Comparison of ENCODE assay signal across 11 cellular contexts in the genomic region with DNA sequence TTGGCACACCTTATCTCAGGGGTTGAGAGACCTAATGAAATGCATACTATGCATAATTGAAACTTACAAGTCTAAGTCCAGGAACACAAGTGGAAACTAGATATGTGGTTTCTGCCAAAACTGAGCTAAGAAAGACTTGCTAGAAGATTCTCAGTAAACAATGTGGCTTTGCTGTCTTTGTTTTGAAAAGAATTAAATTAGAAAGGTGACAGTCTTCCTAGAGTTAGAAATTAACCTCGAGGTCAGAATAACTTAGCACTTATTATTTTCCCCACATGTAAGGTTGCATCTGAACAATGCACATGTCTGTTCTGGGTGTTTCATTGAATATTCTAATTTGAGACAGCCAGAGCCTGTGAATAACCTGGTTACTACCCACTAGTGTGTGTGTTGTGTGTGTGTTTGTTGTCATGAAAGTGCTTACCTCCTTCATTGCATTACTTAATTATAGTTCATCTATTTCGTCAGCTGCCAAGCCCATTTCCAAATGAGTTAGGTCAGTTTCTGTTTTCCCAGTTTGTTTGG. TPM values are rescaled to one million over a fixed set of nuclear protein-coding genes. Genes with fewer than 3 reads are reported as not detected.
A peak's percentile ranks its signal among the peaks of the same experiment; 100 is the strongest.
DNase-seq lines count a peak whose midpoint lies in the region; ATAC-seq, FAIRE-seq and TF ChIP-seq lines count a peak whose summit lies in the region.
"Had no signal": no experiment of that assay in that cellular context is flagged by ENCODE, and none has a peak within 500 bp of the region (broad histone marks: within the 10 kb centered on the region; RNA-seq: fewer than 3 reads in every experiment).

No MANE protein-coding gene starts in this region.

- RAD21 ChIA-PET in GM12878 (lab: Charles Lee; ENCODE audit: unreplicated experiment), result no interaction called here

- H3K27ac ChIP-seq in AG04450 (ENCODE audit: low read depth, low read length) (no peak overlapping the region), GM12878 (ENCODE audit: control insufficient read depth, insufficient read depth) (no peak overlapping the region)

- ATAC-seq in GM19452 (IDR thresholded peaks at IDR 0.05; ENCODE audit: unreplicated experiment), result peak; percentile 59
- peak; percentile 50 for ATAC-seq in HG03064 (IDR thresholded peaks at IDR 0.05; ENCODE audit: low read depth, unreplicated experiment)
- peak; percentile 52 for ATAC-seq in GM12878
- ATAC-seq: stimulated activated effector memory CD8-positive, alpha-beta T cell treated with anti-CD3 and anti-CD28 coated beads, Interleukin-12 subunit alpha, Interleukin-12 subunit beta, amount 100 ng/mL, for 72 hours had no signal

- no peaks in the 10 kb centered on the region for H4K20me1 ChIP-seq in GM12878 (ENCODE audit: control insufficient read depth, insufficient read depth)

- H3K79me2 ChIP-seq in GM12878 (ENCODE audit: control insufficient read depth, insufficient read depth, low read length), result no peaks in the 10 kb centered on the region

- no peak for TF ChIP-seq CTCF in AG04450 (IDR thresholded peaks at IDR 0.05; ENCODE audit: low read depth, low read length)
- TF ChIP-seq CTCF in GM12878 (IDR thresholded peaks at IDR 0.05 in 2 of 3, conservative IDR thresholded peaks at IDR 0.05 in 1 of 3; ENCODE audit: control insufficient read depth in 2 of 3, extremely low read depth in 1 of 3, insufficient read depth in 1 of 3, low read depth in 3 of 3, low read length in 3 of 3), result no peak

- TF ChIP-seq EP300 in GM12878 (IDR thresholded peaks at IDR 0.05; ENCODE audit: borderline replicate concordance in 1 of 2, control insufficient read depth in 1 of 2, low read depth in 2 of 2, low read length in 2 of 2), result peak; percentile 48 to 76; a peak in 2 of 4 replicates

- 6% methylated on average over 2 of the region's 2 CpGs for WGBS in GM12878 (ENCODE audit: insufficient coverage, insufficient replicate concordance, low lambda C conversion rate, missing lambda C conversion rate)

- CTCF ChIA-PET in AG04450 (lab: Charles Lee), result interaction anchor here (0.7 to 2.4 kb wide), 3 partner anchors 10 to 308 kb away, joined by 4 to 17 read pairs (median 5); no protein-coding TSS in a partner anchor
- CTCF ChIA-PET in GM12878 (lab: Yijun Ruan, JAX), result no interaction called here

- no TSS peak for BruUV-seq in GM12878 (replicated peaks; lab: Mats Ljungman, UMichigan)

- no peak for TF ChIP-seq RAD21 in GM12878 (IDR thresholded peaks at IDR 0.05; ENCODE audit: insufficient read depth, low read depth, low read length)

- no peak overlapping the region for H3K9ac ChIP-seq in GM12878 (ENCODE audit: control insufficient read depth, insufficient read depth, low read length)

- no peak overlapping the region for H3K4me2 ChIP-seq in GM12878 (ENCODE audit: control insufficient read depth, insufficient read depth)

- H3K4me3 ChIP-seq in AG04450 (ENCODE audit: low read depth, low read length) (peak overlapping the region; percentile 14), GM12878 (no peak overlapping the region)

- no peaks in the 10 kb centered on the region for H3K36me3 ChIP-seq in GM12878 (ENCODE audit: control insufficient read depth in 2 of 2, insufficient read depth in 2 of 2, low read length in 1 of 2)

- no peaks in the 10 kb centered on the region; the same call in 1 of the 2 replicates for H3K4me1 ChIP-seq in GM12878 (ENCODE audit: control insufficient read depth, insufficient read depth, low read length)

- intact Hi-C loops in GM12878 (cut with micrococcal nuclease; ENCODE audit: unreplicated experiment), result no loop called here

- POLR2A ChIA-PET in AG04450 (lab: Yijun Ruan, JAX) (no interaction called here), GM12878 (lab: Charles Lee) (no interaction called here)

- H3K27me3 ChIP-seq in AG04450 (ENCODE audit: control insufficient read depth, insufficient read depth, low read length), result no peaks in the 10 kb centered on the region
- H3K27me3 ChIP-seq in GM12878 (replicated peaks in 1 of 2; ENCODE audit: control insufficient read depth in 2 of 2, insufficient read depth in 2 of 2, low read length in 1 of 2), result peaks cover 2 to 10% of the 10 kb centered on the region in 2 experiments; a peak in 3 of 4 replicates

- in situ Hi-C loops in GM12878 (cut with MboI), result no loop called here

- H3K9me3 ChIP-seq in AG04450 (ENCODE audit: control insufficient read depth, insufficient read depth, low read length) (no peaks in the 10 kb centered on the region), GM12878 (replicated peaks; ENCODE audit: control insufficient read depth, insufficient read depth, low read length) (no peaks in the 10 kb centered on the region)

- H2AFZ ChIP-seq in GM12878 (ENCODE audit: control insufficient read depth, low read depth, low read length), result no peak overlapping the region

- SMC1A ChIA-PET in GM12878 (lab: Charles Lee; ENCODE audit: uncharacterized antibody, unreplicated experiment), result interaction anchor here (0.5 kb wide), 1 partner anchor 11 kb away, joined by 3 read pairs; no protein-coding TSS in a partner anchor

- DNase-seq in AG04450 (ENCODE audit: low read depth, low spot score) (no peak), GM12878 (ENCODE audit: low read depth, low spot score) (no peak), nucleus accumbens (lab: John Stamatoyannopoulos, UW) (no peak), NCI-H1417 (lab: John Stamatoyannopoulos, UW) (no peak), HPDE6-E6E7 (ENCODE audit: extremely low spot score) (no peak)
- no peak for DNase-seq in activated T-cell treated with anti-CD3 and anti-CD28 coated beads, Interleukin-2, amount 50 U/mL, for 48 hours

- no peak for TF ChIP-seq POLR2A in GM12878 (IDR thresholded peaks at IDR 0.05; ENCODE audit: low read depth, low read length)

- FAIRE-seq in GM12878 (lab: Jason Lieb, UNC), result no peak
- FAIRE-seq: endometrium had no signal

TF ChIP-seq in GM12878, 131 proteins besides CTCF, POLR2A, EP300 and RAD21 (continues in another document):
- TF ChIP-seq CHD4 (IDR thresholded peaks at IDR 0.05) (no peak), TBL1XR1 (IDR thresholded peaks at IDR 0.05; ENCODE audit: low read depth, low read length) (no peak), SRF (IDR thresholded peaks at IDR 0.05; ENCODE audit: low read depth in 2 of 2, low read length in 2 of 2) (no peak), KAT2A (conservative IDR thresholded peaks at IDR 0.05; ENCODE audit: control insufficient read depth, low read depth, low read length) (no peak), CREM (IDR thresholded peaks at IDR 0.05; ENCODE audit: low read depth) (no peak), IKZF1 (conservative IDR thresholded peaks at IDR 0.05) (0 out of 2 replicates have a peak, but pooled peaks have one; percentile 20), CBX3 (IDR thresholded peaks at IDR 0.05; ENCODE audit: borderline replicate concordance, low read depth) (no peak), ETV6 (conservative IDR thresholded peaks at IDR 0.05 in 1 of 2, IDR thresholded peaks at IDR 0.05 in 1 of 2; ENCODE audit: borderline replicate concordance in 1 of 2, low read depth in 1 of 2) (no peak), RB1 (IDR thresholded peaks at IDR 0.05; ENCODE audit: borderline replicate concordance) (no peak)

RNA-seq across cellular contexts. Expression of gene EREG, which starts 1.5 kb away (rescaled TPM):
- polyA plus RNA-seq in AG04450 (2011; rRNA removed), result 1.5 and 1.8 TPM in 2 replicates
- 1.4 and 1.5 TPM in 2 replicates for polyA minus RNA-seq in AG04450 (2011; rRNA and poly(A)+ RNA removed)
- not detected in 2 replicates for total RNA-seq in GM12878 (2013; cell fraction: nucleolus; rRNA removed)
- total RNA-seq in GM12878 (2014; rRNA removed), result not detected in 2 replicates
- not detected in 2 replicates for total RNA-seq in GM12878 (2014; rRNA removed; fragmentation: Illumina TruSeq; extraction: Trizol)
- total RNA-seq in GM12878 (2021), result 0.05 TPM in 1 of 2 replicates, not detected in the other
- polyA plus RNA-seq in GM12878 (2011; ENCODE audit: low read depth), result not detected
- polyA plus RNA-seq in GM12878 (2011; rRNA removed), result not detected in 2 replicates
- polyA plus RNA-seq in GM12878 (2011; cell fraction: cytosol; rRNA removed), result not detected in 2 replicates
- polyA plus RNA-seq in GM12878 (2011; cell fraction: nucleus; rRNA removed), result not detected in 2 replicates
- 0.03 and 0.06 TPM in 2 replicates for polyA plus RNA-seq in GM12878 (2012)
- not detected in 2 replicates for polyA plus RNA-seq in GM12878 (2014; fragmentation: Illumina TruSeq; extraction: Trizol)
- polyA plus RNA-seq in GM12878 (2014; fragmentation: Nextera tagmentation; extraction: Ambion mirVana), result not detected
- not detected in 2 replicates for polyA plus RNA-seq in GM12878 (2014; rRNA removed)
- not detected for polyA plus RNA-seq in GM12878 (2016; fragmentation: Nextera tagmentation; extraction: Ambion mirVana)
- polyA minus RNA-seq in GM12878 (2011; rRNA and poly(A)+ RNA removed), result not detected in 2 replicates
- not detected in 2 replicates for polyA minus RNA-seq in GM12878 (2011; cell fraction: cytosol; rRNA and poly(A)+ RNA removed)
- not detected in 2 replicates for polyA minus RNA-seq in GM12878 (2011; cell fraction: nucleus; rRNA and poly(A)+ RNA removed)
- total RNA-seq: HT1080 had no signal

RNA-seq across cellular contexts. Expression of gene EPGN, which starts 58.2 kb away (rescaled TPM):
- not detected in 2 replicates for polyA plus RNA-seq in AG04450 (2011; rRNA removed)
- not detected in 2 replicates for polyA minus RNA-seq in AG04450 (2011; rRNA and poly(A)+ RNA removed)
- 0.83 and 2.8 TPM in 2 replicates for total RNA-seq in GM12878 (2013; cell fraction: nucleolus; rRNA removed)
- not detected in 2 replicates for total RNA-seq in GM12878 (2014; rRNA removed)
- 0.54 TPM in 1 of 2 replicates, not detected in the other for total RNA-seq in GM12878 (2014; rRNA removed; fragmentation: Illumina TruSeq; extraction: Trizol)
- total RNA-seq in GM12878 (2021), result not detected in 2 replicates
- not detected for polyA plus RNA-seq in GM12878 (2011; ENCODE audit: low read depth)
- 0.42 and 0.45 TPM in 2 replicates for polyA plus RNA-seq in GM12878 (2011; rRNA removed)
- 0.04 TPM in 1 of 2 replicates, not detected in the other for polyA plus RNA-seq in GM12878 (2011; cell fraction: cytosol; rRNA removed)
- polyA plus RNA-seq in GM12878 (2011; cell fraction: nucleus; rRNA removed), result 0.25 and 0.27 TPM in 2 replicates
- not detected in 2 replicates for polyA plus RNA-seq in GM12878 (2012)
- polyA plus RNA-seq in GM12878 (2014; fragmentation: Illumina TruSeq; extraction: Trizol), result 0.12 TPM in 1 of 2 replicates, not detected in the other
- under 1 TPM in 1 of 2 experiments, not detected in 1; 0.06 TPM for polyA plus RNA-seq in GM12878 (2014; fragmentation: Nextera tagmentation; extraction: Ambion mirVana)
- not detected in 2 replicates for polyA plus RNA-seq in GM12878 (2014; rRNA removed)
- polyA plus RNA-seq in GM12878 (2016; fragmentation: Nextera tagmentation; extraction: Ambion mirVana), result not detected
- 0.21 and 0.66 TPM in 2 replicates for polyA minus RNA-seq in GM12878 (2011; rRNA and poly(A)+ RNA removed)
- polyA minus RNA-seq in GM12878 (2011; cell fraction: cytosol; rRNA and poly(A)+ RNA removed), result not detected in 2 replicates
- polyA minus RNA-seq in GM12878 (2011; cell fraction: nucleus; rRNA and poly(A)+ RNA removed), result 0.36 and 1.1 TPM in 2 replicates
- total RNA-seq: HT1080 had no signal
